Comparison of ENCODE assay signal across 18 cellular contexts in the genomic region with DNA sequence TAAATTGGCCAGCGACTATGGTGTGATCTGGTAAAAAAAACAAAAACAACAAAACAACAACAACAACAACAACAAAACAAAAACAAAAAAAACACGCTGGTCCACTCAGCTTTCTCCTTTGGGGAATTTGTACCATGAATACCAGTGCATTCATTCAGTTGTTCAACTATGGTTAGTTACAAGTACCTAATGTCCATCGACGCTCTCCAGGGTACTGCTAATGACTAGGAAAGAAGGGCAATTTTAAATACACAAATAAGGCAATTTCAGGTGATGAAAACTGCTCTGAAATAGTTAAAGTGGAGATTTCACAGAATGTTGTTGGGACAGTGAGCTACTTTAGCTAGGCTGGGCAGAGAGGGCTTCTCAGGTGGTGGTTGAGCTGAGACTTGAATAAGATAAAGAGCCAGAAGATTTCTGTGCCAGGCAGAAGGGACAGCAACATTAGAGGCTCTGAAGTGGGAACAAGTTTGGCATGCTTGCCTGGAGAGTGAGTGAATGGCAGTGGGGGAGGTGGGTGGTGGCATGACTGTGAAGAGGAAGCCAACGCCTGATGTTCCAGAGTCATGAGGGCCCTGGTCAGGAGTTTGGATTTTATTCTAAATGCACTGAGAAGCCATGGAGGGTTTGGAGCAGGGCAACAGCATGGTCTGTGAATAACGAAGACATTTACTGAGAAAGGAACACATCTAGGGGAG.
"Had no signal": no experiment of that assay in that cellular context is flagged by ENCODE, and none has a peak within 500 bp of the region (broad histone marks: within the 10 kb centered on the region; RNA-seq: fewer than 3 reads in every experiment).

No MANE protein-coding gene starts in this region.

- H3K36me3 Mint-ChIP-seq: activated naive CD8-positive, alpha-beta T cell treated with anti-CD3 and anti-CD28 coated beads, Interleukin-2, amount 10 ng/mL, durations not matched to agents 7 days and 5 days; brain; WTC11 had no signal

- H3K9me3 ChIP-seq: lower lobe of right lung, transverse colon, vagina had no signal

- H3K4me3 Mint-ChIP-seq: activated CD4-positive, alpha-beta T cell treated with anti-CD3 and anti-CD28 coated beads for 36 hours; activated naive CD8-positive, alpha-beta T cell treated with anti-CD3 and anti-CD28 coated beads, Interleukin-2, amount 10 ng/mL, durations not matched to agents 7 days and 5 days; brain; nephron; T-helper 2 cell treated with Interferon-gamma antibody and Interleukin-4, amounts not matched to agents 5 μg/mL and 100 μg/mL, for 36 hours; WTC11 had no signal

- H3K27ac Mint-ChIP-seq: activated CD4-positive, alpha-beta T cell treated with anti-CD3 and anti-CD28 coated beads for 36 hours; activated naive CD8-positive, alpha-beta T cell treated with anti-CD3 and anti-CD28 coated beads, Interleukin-2, amount 10 ng/mL, durations not matched to agents 7 days and 5 days; brain; nephron; T-helper 2 cell treated with Interferon-gamma antibody and Interleukin-4, amounts not matched to agents 5 μg/mL and 100 μg/mL, for 36 hours; WTC11 had no signal

- H3K36me3 ChIP-seq: lower lobe of right lung, transverse colon, vagina had no signal

- H3K27me3 ChIP-seq: transverse colon, vagina had no signal

- H3K9me3 Mint-ChIP-seq: brain; nephron; T-helper 2 cell treated with Interferon-gamma antibody and Interleukin-4, amounts not matched to agents 5 μg/mL and 100 μg/mL, for 36 hours; WTC11 had no signal

- H3K27ac ChIP-seq: coronary artery, lower lobe of right lung, transverse colon, vagina had no signal

- ATAC-seq: activated CD4-positive, alpha-beta T cell treated with anti-CD3 and anti-CD28 coated beads for 36 hours; esophagus mucosa; stimulated activated naive CD8-positive, alpha-beta T cell treated with anti-CD3 and anti-CD28 coated beads, Interleukin-15, Interleukin-2, amounts not matched to agents 100 U/mL and 50 U/mL, for 24 hours; WTC11 had no signal

- DNase-seq: activated CD4-positive, alpha-beta T cell treated with anti-CD3 and anti-CD28 coated beads for 36 hours; activated CD4-positive, alpha-beta T cell treated with anti-CD3 and anti-CD28 coated beads, Interleukin-2, amount 50 U/mL, for 48 hours; activated naive CD4-positive, alpha-beta T cell; activated naive CD8-positive, alpha-beta T cell treated with anti-CD3 and anti-CD28 coated beads, Interleukin-2, amount 10 ng/mL, durations not matched to agents 7 days and 5 days; activated T-cell treated with anti-CD3 and anti-CD28 coated beads for 4 hours; amygdala; central memory CD4-positive, alpha-beta T cell; lower lobe of right lung; stimulated activated CD4-positive, alpha-beta T cell treated with anti-CD3 and anti-CD28 coated beads, Interleukin-2, amount 100 ng/mL, for 24 hours; stimulated activated naive CD8-positive, alpha-beta T cell treated with anti-CD3 and anti-CD28 coated beads, Interleukin-15, Interleukin-2, amounts not matched to agents 100 U/mL and 50 U/mL, for 24 hours; transverse colon had no signal

- H3K4me1 ChIP-seq: lower lobe of right lung, transverse colon, vagina had no signal

- H3K4me3 ChIP-seq: coronary artery, lower lobe of right lung, transverse colon, vagina had no signal

- H3K4me1 Mint-ChIP-seq: activated CD4-positive, alpha-beta T cell treated with anti-CD3 and anti-CD28 coated beads for 36 hours; activated naive CD8-positive, alpha-beta T cell treated with anti-CD3 and anti-CD28 coated beads, Interleukin-2, amount 10 ng/mL, durations not matched to agents 7 days and 5 days; brain; nephron; WTC11 had no signal
